In the genomic region with DNA sequence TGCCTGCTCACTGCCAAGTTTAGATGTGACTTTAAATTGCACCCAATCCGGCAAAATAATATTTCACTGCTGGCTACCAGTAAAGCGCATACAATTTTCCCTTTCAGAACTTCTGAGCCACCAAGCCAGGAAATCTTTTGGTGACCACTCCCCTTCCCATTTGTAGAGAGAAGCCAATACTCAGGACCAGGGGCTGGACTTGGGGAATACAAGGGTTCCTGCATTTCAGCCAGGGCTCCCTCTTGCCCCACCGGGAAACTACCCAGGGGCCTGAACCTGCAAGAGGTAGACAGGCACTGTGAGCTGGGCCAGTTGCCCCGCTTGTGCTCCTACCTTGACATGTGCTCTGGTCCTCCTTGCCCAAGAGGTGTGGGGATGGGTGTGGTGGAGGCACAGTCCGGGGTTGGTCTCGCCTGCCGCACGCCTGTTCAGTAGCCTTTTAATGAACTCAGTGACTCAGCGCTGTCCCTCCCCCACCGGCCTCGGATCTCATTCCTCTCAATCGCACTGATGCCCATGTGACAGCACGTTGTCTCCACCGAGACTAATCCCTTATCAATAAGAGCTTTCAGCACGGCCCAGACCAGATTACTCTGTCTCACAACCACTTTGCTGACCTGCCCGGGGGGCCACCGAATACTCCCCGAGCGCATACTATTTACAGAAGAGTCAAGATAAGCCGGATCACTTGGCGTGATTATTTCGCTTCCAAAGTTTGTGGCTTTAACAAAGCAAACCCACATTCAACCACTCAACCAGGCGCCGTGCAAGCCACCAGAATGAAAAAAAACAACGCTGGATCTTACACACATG, we compare ENCODE assay signal across 1 cellular context.
TF ChIP-seq lines count a peak whose summit lies in the region.

No MANE protein-coding gene starts in this region.

TF ChIP-seq in HepG2, 621 proteins besides CTCF, POLR2A, EP300 and RAD21 (continued from another document and continues in another):
- TF ChIP-seq, protein P1, sequence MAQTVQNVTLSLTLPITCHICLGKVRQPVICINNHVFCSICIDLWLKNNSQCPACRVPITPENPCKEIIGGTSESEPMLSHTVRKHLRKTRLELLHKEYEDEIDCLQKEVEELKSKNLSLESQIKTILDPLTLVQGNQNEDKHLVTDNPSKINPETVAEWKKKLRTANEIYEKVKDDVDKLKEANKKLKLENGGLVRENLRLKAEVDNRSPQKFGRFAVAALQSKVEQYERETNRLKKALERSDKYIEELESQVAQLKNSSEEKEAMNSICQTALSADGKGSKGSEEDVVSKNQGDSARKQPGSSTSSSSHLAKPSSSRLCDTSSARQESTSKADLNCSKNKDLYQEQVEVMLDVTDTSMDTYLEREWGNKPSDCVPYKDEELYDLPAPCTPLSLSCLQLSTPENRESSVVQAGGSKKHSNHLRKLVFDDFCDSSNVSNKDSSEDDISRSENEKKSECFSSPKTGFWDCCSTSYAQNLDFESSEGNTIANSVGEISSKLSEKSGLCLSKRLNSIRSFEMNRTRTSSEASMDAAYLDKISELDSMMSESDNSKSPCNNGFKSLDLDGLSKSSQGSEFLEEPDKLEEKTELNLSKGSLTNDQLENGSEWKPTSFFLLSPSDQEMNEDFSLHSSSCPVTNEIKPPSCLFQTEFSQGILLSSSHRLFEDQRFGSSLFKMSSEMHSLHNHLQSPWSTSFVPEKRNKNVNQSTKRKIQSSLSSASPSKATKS (CRISPR knock-in tag; IDR thresholded peaks at IDR 0.05): no peak
- TF ChIP-seq ZNF746 (CRISPR knock-in tag; IDR thresholded peaks at IDR 0.05) (no peak), KLF16 (CRISPR knock-in tag; IDR thresholded peaks at IDR 0.05) (0 out of 4 replicates have a peak, but pooled peaks of 1 of the 2 experiments have one; percentile 41), SKI (IDR thresholded peaks at IDR 0.05; ENCODE audit: partially characterized antibody) (peak; percentile 47), ZNF263 (CRISPR knock-in tag; IDR thresholded peaks at IDR 0.05) (no peak), ATAD3A (CRISPR knock-in tag; IDR thresholded peaks at IDR 0.05) (no peak), ZNF780A (CRISPR knock-in tag; IDR thresholded peaks at IDR 0.05) (no peak), IRF2 (CRISPR knock-in tag; IDR thresholded peaks at IDR 0.05) (no peak; the same call in 1 of the 2 replicates), SP2 (CRISPR knock-in tag; IDR thresholded peaks at IDR 0.05) (no peak), GLI4 (CRISPR knock-in tag; IDR thresholded peaks at IDR 0.05; ENCODE audit: borderline replicate concordance) (no peak), ZNF451 (CRISPR knock-in tag; IDR thresholded peaks at IDR 0.05) (no peak), ZNF781 (CRISPR knock-in tag; IDR thresholded peaks at IDR 0.05; ENCODE audit: borderline replicate concordance, not compliant biosample characterization) (no peak), MAFK (conservative IDR thresholded peaks at IDR 0.05 in 1 of 2, IDR thresholded peaks at IDR 0.05 in 1 of 2; ENCODE audit: low read length in 2 of 2) (no peak), HOXA9 (CRISPR knock-in tag; IDR thresholded peaks at IDR 0.05; ENCODE audit: borderline replicate concordance) (no peak), KMT2A (CRISPR knock-in tag; IDR thresholded peaks at IDR 0.05) (no peak), MXD4 (CRISPR knock-in tag; IDR thresholded peaks at IDR 0.05) (no peak), ZSCAN30 (CRISPR knock-in tag; IDR thresholded peaks at IDR 0.05) (no peak), FOXO1 (CRISPR knock-in tag; IDR thresholded peaks at IDR 0.05) (0 out of 2 replicates have a peak, but pooled peaks have one; percentile 15), SALL1 (CRISPR knock-in tag; IDR thresholded peaks at IDR 0.05) (peak; percentile 20; the same call in 1 of the 2 replicates), HDAC6 (IDR thresholded peaks at IDR 0.05; ENCODE audit: low read depth, low read length) (no peak), RBM22 (optimal IDR thresholded peaks at IDR 0.05; ENCODE audit: low read length) (no peak), HOXA3 (CRISPR knock-in tag; IDR thresholded peaks at IDR 0.05) (no peak), SOX13 (IDR thresholded peaks at IDR 0.05) (no peak), SOX13 (CRISPR knock-in tag; conservative IDR thresholded peaks at IDR 0.05 in 1 of 2, IDR thresholded peaks at IDR 0.05 in 1 of 2) (no peak; a peak in 1 of 4 replicates), ZNF761 (CRISPR knock-in tag; conservative IDR thresholded peaks at IDR 0.05) (no peak), PLRG1 (conservative IDR thresholded peaks at IDR 0.05) (no peak), MIXL1 (CRISPR knock-in tag; IDR thresholded peaks at IDR 0.05) (0 out of 2 replicates have a peak, but pooled peaks have one; percentile 13), KDM5B (CRISPR knock-in tag; IDR thresholded peaks at IDR 0.05; ENCODE audit: borderline replicate concordance) (peak; percentile 45; the same call in 1 of the 2 replicates), GFI1 (CRISPR knock-in tag; IDR thresholded peaks at IDR 0.05; ENCODE audit: borderline replicate concordance) (no peak), HDAC1 (CRISPR knock-in tag; IDR thresholded peaks at IDR 0.05) (no peak)
- TF ChIP-seq, protein P2, sequence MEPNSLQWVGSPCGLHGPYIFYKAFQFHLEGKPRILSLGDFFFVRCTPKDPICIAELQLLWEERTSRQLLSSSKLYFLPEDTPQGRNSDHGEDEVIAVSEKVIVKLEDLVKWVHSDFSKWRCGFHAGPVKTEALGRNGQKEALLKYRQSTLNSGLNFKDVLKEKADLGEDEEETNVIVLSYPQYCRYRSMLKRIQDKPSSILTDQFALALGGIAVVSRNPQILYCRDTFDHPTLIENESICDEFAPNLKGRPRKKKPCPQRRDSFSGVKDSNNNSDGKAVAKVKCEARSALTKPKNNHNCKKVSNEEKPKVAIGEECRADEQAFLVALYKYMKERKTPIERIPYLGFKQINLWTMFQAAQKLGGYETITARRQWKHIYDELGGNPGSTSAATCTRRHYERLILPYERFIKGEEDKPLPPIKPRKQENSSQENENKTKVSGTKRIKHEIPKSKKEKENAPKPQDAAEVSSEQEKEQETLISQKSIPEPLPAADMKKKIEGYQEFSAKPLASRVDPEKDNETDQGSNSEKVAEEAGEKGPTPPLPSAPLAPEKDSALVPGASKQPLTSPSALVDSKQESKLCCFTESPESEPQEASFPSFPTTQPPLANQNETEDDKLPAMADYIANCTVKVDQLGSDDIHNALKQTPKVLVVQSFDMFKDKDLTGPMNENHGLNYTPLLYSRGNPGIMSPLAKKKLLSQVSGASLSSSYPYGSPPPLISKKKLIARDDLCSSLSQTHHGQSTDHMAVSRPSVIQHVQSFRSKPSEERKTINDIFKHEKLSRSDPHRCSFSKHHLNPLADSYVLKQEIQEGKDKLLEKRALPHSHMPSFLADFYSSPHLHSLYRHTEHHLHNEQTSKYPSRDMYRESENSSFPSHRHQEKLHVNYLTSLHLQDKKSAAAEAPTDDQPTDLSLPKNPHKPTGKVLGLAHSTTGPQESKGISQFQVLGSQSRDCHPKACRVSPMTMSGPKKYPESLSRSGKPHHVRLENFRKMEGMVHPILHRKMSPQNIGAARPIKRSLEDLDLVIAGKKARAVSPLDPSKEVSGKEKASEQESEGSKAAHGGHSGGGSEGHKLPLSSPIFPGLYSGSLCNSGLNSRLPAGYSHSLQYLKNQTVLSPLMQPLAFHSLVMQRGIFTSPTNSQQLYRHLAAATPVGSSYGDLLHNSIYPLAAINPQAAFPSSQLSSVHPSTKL (CRISPR knock-in tag; IDR thresholded peaks at IDR 0.05): peak; percentile 38; the same call in 1 of the 2 replicates
- TF ChIP-seq, protein P3, sequence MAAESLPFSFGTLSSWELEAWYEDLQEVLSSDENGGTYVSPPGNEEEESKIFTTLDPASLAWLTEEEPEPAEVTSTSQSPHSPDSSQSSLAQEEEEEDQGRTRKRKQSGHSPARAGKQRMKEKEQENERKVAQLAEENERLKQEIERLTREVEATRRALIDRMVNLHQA (CRISPR knock-in tag; IDR thresholded peaks at IDR 0.05): no peak
- TF ChIP-seq, protein P4, sequence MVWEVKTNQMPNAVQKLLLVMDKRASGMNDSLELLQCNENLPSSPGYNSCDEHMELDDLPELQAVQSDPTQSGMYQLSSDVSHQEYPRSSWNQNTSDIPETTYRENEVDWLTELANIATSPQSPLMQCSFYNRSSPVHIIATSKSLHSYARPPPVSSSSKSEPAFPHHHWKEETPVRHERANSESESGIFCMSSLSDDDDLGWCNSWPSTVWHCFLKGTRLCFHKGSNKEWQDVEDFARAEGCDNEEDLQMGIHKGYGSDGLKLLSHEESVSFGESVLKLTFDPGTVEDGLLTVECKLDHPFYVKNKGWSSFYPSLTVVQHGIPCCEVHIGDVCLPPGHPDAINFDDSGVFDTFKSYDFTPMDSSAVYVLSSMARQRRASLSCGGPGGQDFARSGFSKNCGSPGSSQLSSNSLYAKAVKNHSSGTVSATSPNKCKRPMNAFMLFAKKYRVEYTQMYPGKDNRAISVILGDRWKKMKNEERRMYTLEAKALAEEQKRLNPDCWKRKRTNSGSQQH (CRISPR knock-in tag; IDR thresholded peaks at IDR 0.05; ENCODE audit: low read depth): no peak
- TF ChIP-seq, protein P5, sequence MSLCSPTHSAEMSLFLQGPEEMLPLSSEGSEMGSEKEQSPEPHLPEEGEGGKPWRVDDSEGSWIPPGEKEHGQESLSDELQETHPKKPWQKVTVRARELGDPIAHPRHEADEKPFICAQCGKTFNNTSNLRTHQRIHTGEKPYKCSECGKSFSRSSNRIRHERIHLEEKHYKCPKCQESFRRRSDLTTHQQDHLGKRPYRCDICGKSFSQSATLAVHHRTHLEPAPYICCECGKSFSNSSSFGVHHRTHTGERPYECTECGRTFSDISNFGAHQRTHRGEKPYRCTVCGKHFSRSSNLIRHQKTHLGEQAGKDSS (CRISPR knock-in tag; IDR thresholded peaks at IDR 0.05; ENCODE audit: borderline replicate concordance, low read depth): no peak
- TF ChIP-seq, protein P6, sequence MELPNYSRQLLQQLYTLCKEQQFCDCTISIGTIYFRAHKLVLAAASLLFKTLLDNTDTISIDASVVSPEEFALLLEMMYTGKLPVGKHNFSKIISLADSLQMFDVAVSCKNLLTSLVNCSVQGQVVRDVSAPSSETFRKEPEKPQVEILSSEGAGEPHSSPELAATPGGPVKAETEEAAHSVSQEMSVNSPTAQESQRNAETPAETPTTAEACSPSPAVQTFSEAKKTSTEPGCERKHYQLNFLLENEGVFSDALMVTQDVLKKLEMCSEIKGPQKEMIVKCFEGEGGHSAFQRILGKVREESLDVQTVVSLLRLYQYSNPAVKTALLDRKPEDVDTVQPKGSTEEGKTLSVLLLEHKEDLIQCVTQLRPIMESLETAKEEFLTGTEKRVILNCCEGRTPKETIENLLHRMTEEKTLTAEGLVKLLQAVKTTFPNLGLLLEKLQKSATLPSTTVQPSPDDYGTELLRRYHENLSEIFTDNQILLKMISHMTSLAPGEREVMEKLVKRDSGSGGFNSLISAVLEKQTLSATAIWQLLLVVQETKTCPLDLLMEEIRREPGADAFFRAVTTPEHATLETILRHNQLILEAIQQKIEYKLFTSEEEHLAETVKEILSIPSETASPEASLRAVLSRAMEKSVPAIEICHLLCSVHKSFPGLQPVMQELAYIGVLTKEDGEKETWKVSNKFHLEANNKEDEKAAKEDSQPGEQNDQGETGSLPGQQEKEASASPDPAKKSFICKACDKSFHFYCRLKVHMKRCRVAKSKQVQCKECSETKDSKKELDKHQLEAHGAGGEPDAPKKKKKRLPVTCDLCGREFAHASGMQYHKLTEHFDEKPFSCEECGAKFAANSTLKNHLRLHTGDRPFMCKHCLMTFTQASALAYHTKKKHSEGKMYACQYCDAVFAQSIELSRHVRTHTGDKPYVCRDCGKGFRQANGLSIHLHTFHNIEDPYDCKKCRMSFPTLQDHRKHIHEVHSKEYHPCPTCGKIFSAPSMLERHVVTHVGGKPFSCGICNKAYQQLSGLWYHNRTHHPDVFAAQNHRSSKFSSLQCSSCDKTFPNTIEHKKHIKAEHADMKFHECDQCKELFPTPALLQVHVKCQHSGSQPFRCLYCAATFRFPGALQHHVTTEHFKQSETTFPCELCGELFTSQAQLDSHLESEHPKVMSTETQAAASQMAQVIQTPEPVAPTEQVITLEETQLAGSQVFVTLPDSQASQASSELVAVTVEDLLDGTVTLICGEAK (IDR thresholded peaks at IDR 0.05): no peak
- TF ChIP-seq, protein P6 (CRISPR knock-in tag; IDR thresholded peaks at IDR 0.05): no peak
- TF ChIP-seq, protein P7, sequence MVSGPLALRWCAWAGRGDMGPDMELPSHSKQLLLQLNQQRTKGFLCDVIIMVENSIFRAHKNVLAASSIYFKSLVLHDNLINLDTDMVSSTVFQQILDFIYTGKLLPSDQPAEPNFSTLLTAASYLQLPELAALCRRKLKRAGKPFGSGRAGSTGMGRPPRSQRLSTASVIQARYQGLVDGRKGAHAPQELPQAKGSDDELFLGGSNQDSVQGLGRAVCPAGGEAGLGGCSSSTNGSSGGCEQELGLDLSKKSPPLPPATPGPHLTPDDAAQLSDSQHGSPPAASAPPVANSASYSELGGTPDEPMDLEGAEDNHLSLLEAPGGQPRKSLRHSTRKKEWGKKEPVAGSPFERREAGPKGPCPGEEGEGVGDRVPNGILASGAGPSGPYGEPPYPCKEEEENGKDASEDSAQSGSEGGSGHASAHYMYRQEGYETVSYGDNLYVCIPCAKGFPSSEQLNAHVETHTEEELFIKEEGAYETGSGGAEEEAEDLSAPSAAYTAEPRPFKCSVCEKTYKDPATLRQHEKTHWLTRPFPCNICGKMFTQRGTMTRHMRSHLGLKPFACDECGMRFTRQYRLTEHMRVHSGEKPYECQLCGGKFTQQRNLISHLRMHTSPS (CRISPR knock-in tag; IDR thresholded peaks at IDR 0.05; ENCODE audit: low read depth): no peak
- TF ChIP-seq, protein P8, sequence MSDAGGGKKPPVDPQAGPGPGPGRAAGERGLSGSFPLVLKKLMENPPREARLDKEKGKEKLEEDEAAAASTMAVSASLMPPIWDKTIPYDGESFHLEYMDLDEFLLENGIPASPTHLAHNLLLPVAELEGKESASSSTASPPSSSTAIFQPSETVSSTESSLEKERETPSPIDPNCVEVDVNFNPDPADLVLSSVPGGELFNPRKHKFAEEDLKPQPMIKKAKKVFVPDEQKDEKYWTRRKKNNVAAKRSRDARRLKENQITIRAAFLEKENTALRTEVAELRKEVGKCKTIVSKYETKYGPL (CRISPR knock-in tag; IDR thresholded peaks at IDR 0.05): no peak
